In genomic region chr9:37017546-37017945, GRCh38 we compare ENCODE assay signal across 18 cellular contexts. TPM values are rescaled to one million over a fixed set of nuclear protein-coding genes. Genes with fewer than 3 reads are reported as not detected.
"Had no signal": no experiment of that assay in that cellular context is flagged by ENCODE, and none has a peak within 500 bp of the region (broad histone marks: within the 10 kb centered on the region; RNA-seq: fewer than 3 reads in every experiment).

No MANE protein-coding gene starts in this region.

- H3K36me3 ChIP-seq: esophagus muscularis mucosa, gastroesophageal sphincter had no signal

- DNase-seq: effector memory CD4-positive, alpha-beta T cell; glutamatergic neuron; islet precursor cell; mammary epithelial cell; mucosa of descending colon; stimulated activated CD4-positive, alpha-beta T cell treated with anti-CD3 and anti-CD28 coated beads, Interleukin-2, amount 100 ng/mL, for 24 hours; stimulated activated CD4-positive, alpha-beta T cell treated with anti-CD3 and anti-CD28 coated beads, Interleukin-4, amount 100 ng/mL, for 4 hours; stimulated activated naive CD4-positive, alpha-beta T cell treated with Interleukin-2 at 50 U/mL for 16 hours; trophoblast cell had no signal

- H3K4me3 Mint-ChIP-seq: nephron had no signal

- H3K27ac ChIP-seq: epithelial cell of prostate, esophagus muscularis mucosa, gastroesophageal sphincter had no signal

- H3K27ac Mint-ChIP-seq: nephron had no signal

- ATAC-seq: gastroesophageal sphincter, left lobe of liver, mucosa of descending colon, sciatic nerve had no signal

- H3K4me3 ChIP-seq: esophagus muscularis mucosa, gastroesophageal sphincter, mucosa of descending colon had no signal

- H3K4me1 Mint-ChIP-seq: nephron had no signal

- H3K4me1 ChIP-seq: esophagus muscularis mucosa, gastroesophageal sphincter had no signal

- H3K9me3 ChIP-seq: esophagus muscularis mucosa, gastroesophageal sphincter, mucosa of descending colon had no signal

- H3K9me3 Mint-ChIP-seq: nephron had no signal

RNA-seq across cellular contexts. Expression of gene PAX5, which starts 16.5 kb away (rescaled TPM):
- total RNA-seq: fibroblast of villous mesenchyme, mammary epithelial cell, pulmonary artery endothelial cell, skeletal muscle tissue had no signal
- polyA plus RNA-seq: mammary epithelial cell had no signal
